ENCODE assay signal across 12 cellular contexts in genomic region chr1:31761883-31762282, GRCh38. TPM values are rescaled to one million over a fixed set of nuclear protein-coding genes. Genes with fewer than 3 reads are reported as not detected.
A peak's percentile ranks its signal among the peaks of the same experiment; 100 is the strongest.
DNase-seq lines count a peak whose midpoint lies in the region; ATAC-seq and TF ChIP-seq lines count a peak whose summit lies in the region.
"Had no signal": no experiment of that assay in that cellular context is flagged by ENCODE, and none has a peak within 500 bp of the region (broad histone marks: within the 10 kb centered on the region; RNA-seq: fewer than 3 reads in every experiment).

No MANE protein-coding gene starts in this region.

- POLR2A ChIA-PET in naive thymus-derived CD4-positive, alpha-beta T cell (lab: Charles Lee), result interaction anchor here (1.3 kb wide), 1 partner anchor 65 kb away, joined by 3 read pairs; no protein-coding TSS in a partner anchor

- peaks cover 49% of the 10 kb centered on the region for H4K20me1 ChIP-seq in BLaER1

- peaks cover 45% of the 10 kb centered on the region for H3K4me1 Mint-ChIP-seq in HFFc6 (ENCODE audit: low read depth)
- peaks cover 6 to 32% (median 26%) of the 10 kb centered on the region in 7 donors for H3K4me1 Mint-ChIP-seq in naive thymus-derived CD4-positive, alpha-beta T cell

- H3K27ac Mint-ChIP-seq in HFFc6, result peak overlapping the region; percentile 82
- H3K27ac Mint-ChIP-seq in naive thymus-derived CD4-positive, alpha-beta T cell, result peak overlapping the region in 2 of 9 donors; percentile 19 to 32
- H3K27ac Mint-ChIP-seq: activated naive CD4-positive, alpha-beta T cell treated with anti-CD3 and anti-CD28 coated beads for 36 hours; stimulated activated naive CD8-positive, alpha-beta T cell treated with anti-CD3 and anti-CD28 coated beads, Interleukin-15, amount 100 ng/mL, for 72 hours had no signal

- H3K9ac ChIP-seq in BLaER1, result no peak overlapping the region

- H3K4me3 ChIP-seq in BLaER1 (peak overlapping the region; percentile 72; the same call in 1 of the 2 replicates), cardiac fibroblast (replicated peaks in 1 of 2; ENCODE audit: low read depth in 2 of 2, low read length in 2 of 2) (no peak overlapping the region), MG63 (no peak overlapping the region)
- no peak overlapping the region for H3K4me3 ChIP-seq in naive thymus-derived CD4-positive, alpha-beta T cell (ENCODE audit: low read length)

- no peak overlapping the region for H3K27ac ChIP-seq in BLaER1
- H3K27ac ChIP-seq in naive thymus-derived CD4-positive, alpha-beta T cell (ENCODE audit: low read depth, low read length), result no peak overlapping the region
- H3K27ac ChIP-seq: foreskin keratinocyte had no signal

- H3K9me3 Mint-ChIP-seq in HFFc6, result no peaks in the 10 kb centered on the region
- peaks cover 0 to 2% (median 0%) of the 10 kb centered on the region in 11 donors for H3K9me3 Mint-ChIP-seq in naive thymus-derived CD4-positive, alpha-beta T cell
- H3K9me3 Mint-ChIP-seq: activated naive CD4-positive, alpha-beta T cell treated with anti-CD3 and anti-CD28 coated beads for 36 hours; IgD-negative memory B cell; stimulated activated naive CD8-positive, alpha-beta T cell treated with anti-CD3 and anti-CD28 coated beads, Interleukin-15, amount 100 ng/mL, for 72 hours had no signal

- peaks cover 2% of the 10 kb centered on the region for H3K27me3 Mint-ChIP-seq in HFFc6 (ENCODE audit: insufficient read depth)
- H3K27me3 Mint-ChIP-seq in naive thymus-derived CD4-positive, alpha-beta T cell, result peaks cover 0 to 74% (median 4%) of the 10 kb centered on the region in 5 donors

- H3K4me2 ChIP-seq in BLaER1, result peak overlapping the region; percentile 99

- no peaks in the 10 kb centered on the region for H3K9me3 ChIP-seq in BLaER1
- no peaks in the 10 kb centered on the region for H3K9me3 ChIP-seq in naive thymus-derived CD4-positive, alpha-beta T cell (ENCODE audit: control insufficient read depth in 2 of 3, low read length in 3 of 3)
- H3K9me3 ChIP-seq in MG63, result no peaks in the 10 kb centered on the region

- H3K36me3 ChIP-seq in BLaER1, result no peaks in the 10 kb centered on the region
- no peaks in the 10 kb centered on the region for H3K36me3 ChIP-seq in naive thymus-derived CD4-positive, alpha-beta T cell (ENCODE audit: control insufficient read depth in 2 of 3, insufficient read depth in 3 of 3, low read length in 3 of 3)
- 0 out of 2 replicates have a peak, but pooled peaks cover 1% of the 10 kb centered on the region for H3K36me3 ChIP-seq in MG63

- H3K27me3 ChIP-seq in BLaER1, result peaks cover 7% of the 10 kb centered on the region; the same call in 1 of the 2 replicates
- no peaks in the 10 kb centered on the region for H3K27me3 ChIP-seq in naive thymus-derived CD4-positive, alpha-beta T cell (ENCODE audit: control insufficient read depth in 2 of 2, insufficient read depth in 2 of 2, low read length in 2 of 2)
- no peaks in the 10 kb centered on the region for H3K27me3 ChIP-seq in MG63

- CTCF ChIA-PET in naive thymus-derived CD4-positive, alpha-beta T cell (lab: Charles Lee), result interaction anchor here (0.6 to 5.4 kb wide), 3 partner anchors 28 to 304 kb away, joined by 3 to 35 read pairs (median 3); no protein-coding TSS in a partner anchor

- H3K4me3 Mint-ChIP-seq in HFFc6, result peak overlapping the region; percentile 73
- peak overlapping the region; percentile 29 to 89 (median 69) for H3K4me3 Mint-ChIP-seq in naive thymus-derived CD4-positive, alpha-beta T cell
- H3K4me3 Mint-ChIP-seq: activated naive CD4-positive, alpha-beta T cell treated with anti-CD3 and anti-CD28 coated beads for 36 hours had no signal

- no peak for ATAC-seq in naive thymus-derived CD4-positive, alpha-beta T cell
- no peak for ATAC-seq in HG02678 (IDR thresholded peaks at IDR 0.05; ENCODE audit: unreplicated experiment)

- DNase-seq in HFFc6 (peak; percentile 50), cardiac fibroblast (ENCODE audit: low read depth in 2 of 2) (peak; percentile 45 to 50), MG63 (no peak), superior temporal gyrus (ENCODE audit: extremely low spot score) (no peak), D341Med (ENCODE audit: low spot score) (no peak)
- DNase-seq in naive thymus-derived CD4-positive, alpha-beta T cell, result no peak

- intact Hi-C loops in naive thymus-derived CD4-positive, alpha-beta T cell (cut with micrococcal nuclease), result loop anchor here (1.0 to 10.0 kb wide), 5 partner anchors 175 to 633 kb away; partner anchors contain the start of genes BSDC1 (in 1 of the 2), KHDRBS1 (in 1 of the 2) and PTP4A2 (in 1 of the 2)

- peaks cover 60% of the 10 kb centered on the region for H3K4me1 ChIP-seq in BLaER1
- peaks cover 23 to 32% of the 10 kb centered on the region in 2 donors for H3K4me1 ChIP-seq in naive thymus-derived CD4-positive, alpha-beta T cell (ENCODE audit: control insufficient read depth in 2 of 2, insufficient read depth in 2 of 2, low read length in 2 of 2)

- no peak for TF ChIP-seq CTCF in HFFc6 (IDR thresholded peaks at IDR 0.05)
- no peak for TF ChIP-seq CTCF in cardiac fibroblast (IDR thresholded peaks at IDR 0.05; ENCODE audit: low read depth, low read length)

- H3K36me3 Mint-ChIP-seq in HFFc6 (ENCODE audit: low read depth), result no peaks in the 10 kb centered on the region
- H3K36me3 Mint-ChIP-seq in naive thymus-derived CD4-positive, alpha-beta T cell, result peaks cover 0 to 2% (median 0%) of the 10 kb centered on the region in 5 donors
- H3K36me3 Mint-ChIP-seq: IgD-negative memory B cell had no signal

RNA-seq across cellular contexts. Expression of gene ADGRB2, which starts 2.3 kb away (rescaled TPM):
- 1 to 10 TPM; 4.9 to 8.8 (median 6.4) TPM for total RNA-seq in HFFc6 (2021; fragmentation: NEBNext Ultra II Directional; extraction: Animal tissue kit (Norgen Biotek cat#: 25700))
- 1 to 10 TPM in 1 of 5 experiments, under 1 TPM in 4; 0.11 to 4.3 (median 0.43) TPM for total RNA-seq in naive thymus-derived CD4-positive, alpha-beta T cell
- not detected for polyA plus RNA-seq in naive thymus-derived CD4-positive, alpha-beta T cell
- total RNA-seq in MG63 (2014; rRNA removed; shearing (Covaris generic); ENCODE audit: low replicate concordance), result 3.4 and 8.5 TPM in 2 replicates

RNA-seq across cellular contexts. Expression of gene SPOCD1, which starts 53.9 kb away (rescaled TPM):
- 10 to 100 TPM; 33.7 to 40.4 (median 35.8) TPM for total RNA-seq in HFFc6 (2021; fragmentation: NEBNext Ultra II Directional; extraction: Animal tissue kit (Norgen Biotek cat#: 25700))
- total RNA-seq in naive thymus-derived CD4-positive, alpha-beta T cell, result under 1 TPM in 2 of 5 experiments, not detected in 3; 0.21 to 0.38 TPM
- polyA plus RNA-seq in naive thymus-derived CD4-positive, alpha-beta T cell, result not detected
- 27.6 and 32.3 TPM in 2 replicates for total RNA-seq in MG63 (2014; rRNA removed; shearing (Covaris generic); ENCODE audit: low replicate concordance)
- polyA plus RNA-seq: IgD-negative memory B cell had no signal

RNA-seq across cellular contexts. Expression of gene COL16A1, which starts 58.1 kb away (rescaled TPM):
- 100 to 1,000 TPM in 1 of 6 experiments, 10 to 100 TPM in 5; 74.1 to 100 (median 87.6) TPM for total RNA-seq in HFFc6 (2021; fragmentation: NEBNext Ultra II Directional; extraction: Animal tissue kit (Norgen Biotek cat#: 25700))
- total RNA-seq in naive thymus-derived CD4-positive, alpha-beta T cell, result under 1 TPM in 1 of 5 experiments, not detected in 4; 0.37 TPM
- under 1 TPM in 1 of 2 donors, not detected in 1; 0.31 TPM for polyA plus RNA-seq in naive thymus-derived CD4-positive, alpha-beta T cell
- 156 and 192 TPM in 2 replicates for total RNA-seq in MG63 (2014; rRNA removed; shearing (Covaris generic); ENCODE audit: low replicate concordance)
- polyA plus RNA-seq: IgD-negative memory B cell had no signal

Comparison
In these comparisons a context has a peak if more than half of its experiments do, and no peak if none do; other contexts are left out.
1. DNase-seq: peak in HFFc6 (single experiment) and cardiac fibroblast (2 of 2); none in naive thymus-derived CD4-positive, alpha-beta T cell (0 of 9), MG63 (single experiment), superior temporal gyrus (single experiment) and D341Med (single experiment).
2. RNA of gene SPOCD1, which starts 53.9 kb away (total RNA-seq): 33.7 to 40.4 TPM in HFFc6 and 27.6 to 32.3 TPM in MG63; 0.21 to 0.38 TPM in naive thymus-derived CD4-positive, alpha-beta T cell; every median in the first group is over 10 times any median in the second.
3. RNA of gene COL16A1, which starts 58.1 kb away (total RNA-seq): 156 to 192 TPM in MG63 and 74.1 to 100 TPM in HFFc6; 0.37 TPM in naive thymus-derived CD4-positive, alpha-beta T cell; every median in the first group is over 10 times any median in the second.